Comparison of ENCODE assay signal across 3 cellular contexts in genomic region chr5:42848545-42848944, GRCh38.
"Had no signal": no experiment of that assay in that cellular context is flagged by ENCODE, and none has a peak within 500 bp of the region (broad histone marks: within the 10 kb centered on the region; RNA-seq: fewer than 3 reads in every experiment).

No MANE protein-coding gene starts in this region.

- H3K4me3 ChIP-seq: GM23338 had no signal

- DNase-seq: H9, HCEC 1CT had no signal

- H2AFZ ChIP-seq: GM23338 had no signal

- H3K4me2 ChIP-seq: GM23338 had no signal
